ENCODE assay signal across 8 cellular contexts in the genomic region with DNA sequence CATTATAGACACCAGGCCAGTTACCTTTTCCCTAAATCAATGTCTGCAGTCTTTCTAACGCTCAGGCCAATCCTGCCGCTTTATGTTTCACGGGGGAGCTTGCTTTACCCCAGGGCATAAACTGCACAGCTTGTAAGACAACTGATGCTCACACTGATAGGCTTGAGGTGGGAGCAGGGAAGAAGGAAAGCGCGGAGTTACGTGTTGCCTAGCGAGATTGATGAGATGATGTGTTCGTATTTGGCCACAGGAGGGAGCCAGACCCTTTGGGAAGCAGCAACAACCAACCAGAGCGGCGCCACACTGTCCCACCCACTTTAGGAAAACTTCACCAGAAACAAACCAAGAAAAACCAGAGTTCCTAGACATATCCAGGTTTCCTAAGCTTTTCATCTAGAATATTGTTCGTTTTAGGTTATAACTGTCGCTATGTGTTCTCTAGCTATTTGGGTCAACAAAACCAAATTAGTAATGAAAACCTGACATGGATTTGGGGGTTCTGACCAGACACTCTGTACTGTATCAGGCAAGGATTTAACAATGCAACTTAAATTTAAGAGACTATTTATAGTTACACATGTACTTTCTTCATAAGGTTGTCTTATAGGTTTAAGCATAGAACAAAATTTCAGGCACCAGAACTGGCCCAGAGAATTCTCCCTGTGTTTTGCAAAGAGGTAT. TPM values are rescaled to one million over a fixed set of nuclear protein-coding genes. Genes with fewer than 3 reads are reported as not detected.
DNase-seq lines count a peak whose midpoint lies in the region; ATAC-seq and TF ChIP-seq lines count a peak whose summit lies in the region.

No MANE protein-coding gene starts in this region.

- no peaks in the 10 kb centered on the region for H3K36me3 Mint-ChIP-seq in T-helper 17 cell (ENCODE audit: low read depth)

- H3K27me3 Mint-ChIP-seq in T-helper 17 cell: no peaks in the 10 kb centered on the region

- 2% methylated on average over 12 of the region's 12 CpGs for WGBS in right cardiac atrium

- TF ChIP-seq POLR2A in gastrocnemius medialis (IDR thresholded peaks at IDR 0.05): no peak

- no peaks in the 10 kb centered on the region for H3K9me3 ChIP-seq in T-helper 17 cell (ENCODE audit: control insufficient read depth, low read length, poor library complexity, severe bottlenecking)
- no peaks in the 10 kb centered on the region for H3K9me3 ChIP-seq in right cardiac atrium (ENCODE audit: control insufficient read depth, low read length)
- H3K9me3 ChIP-seq in gastrocnemius medialis: no peaks in the 10 kb centered on the region

- no peaks in the 10 kb centered on the region for H3K27me3 ChIP-seq in right cardiac atrium (ENCODE audit: control insufficient read depth, insufficient read depth)
- no peaks in the 10 kb centered on the region for H3K27me3 ChIP-seq in gastrocnemius medialis

- peak; percentile 78 for TF ChIP-seq CTCF in GM12875 (IDR thresholded peaks at IDR 0.05; ENCODE audit: borderline replicate concordance, insufficient read depth, low read depth, low read length)
- peak; percentile 60 to 86 (median 81) for TF ChIP-seq CTCF in gastrocnemius medialis (IDR thresholded peaks at IDR 0.05 in 4 of 5, conservative IDR thresholded peaks at IDR 0.05 in 1 of 5)

- intact Hi-C loops in right cardiac atrium (cut with DNase I) (loop anchor here in 3 of 4 donors (5.0 kb wide), 1 partner anchor 94 kb away; no protein-coding TSS in a partner anchor), gastrocnemius medialis (cut with DNase I; ENCODE audit: low total_unique reads) (loop anchor here (1.0 to 10.0 kb wide), 2 partner anchors 94 to 868 kb away; no protein-coding TSS in a partner anchor)

- H3K27ac Mint-ChIP-seq in T-helper 17 cell: no peak overlapping the region

- H3K4me1 ChIP-seq in right cardiac atrium (ENCODE audit: control insufficient read depth, insufficient read depth, low read length): no peaks in the 10 kb centered on the region
- H3K4me1 ChIP-seq in gastrocnemius medialis: peaks cover 4 to 8% of the 10 kb centered on the region in 2 donors

- in situ Hi-C loops in gastrocnemius medialis (cut with MboI; ENCODE audit: low sequenced_read_pairs in 4 of 4): loop anchor here in 2 of 4 donors (5.0 to 25.0 kb wide), 3 partner anchors 89 to 439 kb away; no protein-coding TSS in a partner anchor

- no peak overlapping the region for H3K27ac ChIP-seq in right cardiac atrium (ENCODE audit: low read length)
- H3K27ac ChIP-seq in gastrocnemius medialis: no peak overlapping the region

- ATAC-seq in HG02759 (IDR thresholded peaks at IDR 0.05; ENCODE audit: unreplicated experiment) (peak; percentile 92), T-helper 17 cell (peak; percentile 92), right cardiac atrium (peak; percentile 97 to 98), gastrocnemius medialis (peak; percentile 96 to 99), HG02623 (IDR thresholded peaks at IDR 0.05; ENCODE audit: unreplicated experiment) (no peak)

- no peaks in the 10 kb centered on the region for H3K36me3 ChIP-seq in gastrocnemius medialis

- peak overlapping the region; percentile 57 for H3K4me3 Mint-ChIP-seq in T-helper 17 cell

- H3K4me1 Mint-ChIP-seq in T-helper 17 cell: peaks cover 14% of the 10 kb centered on the region

- DNase-seq in NCI-H146 treated with DMSO at 0.1 percent for 48 hours (lab: John Stamatoyannopoulos, UW; ENCODE audit: unreplicated experiment) (peak; percentile 73), T-helper 17 cell (peak; percentile 49 to 53 (median 51)), amygdala (lab: John Stamatoyannopoulos, UW) (peak in 53 of 56 donors; percentile 4 to 87 (median 52)), right cardiac atrium (peak; percentile 75 to 89 (median 82)), gastrocnemius medialis (peak; percentile 65 to 67)

- H3K4me3 ChIP-seq in GM12875 (ENCODE audit: low read depth, low read length) (no peak overlapping the region), right cardiac atrium (ENCODE audit: low read length) (no peak overlapping the region), gastrocnemius medialis (peak overlapping the region in 3 of 4 donors; percentile 4 to 17 (median 6))

RNA-seq across cellular contexts. Expression of gene IL26, which starts 2.4 kb away (rescaled TPM):
- total RNA-seq in T-helper 17 cell (under 1 TPM in 1 of 2 donors, not detected in 1; 0.52 TPM), right cardiac atrium (not detected), gastrocnemius medialis (not detected)
- not detected for polyA plus RNA-seq in right cardiac atrium

RNA-seq across cellular contexts. Expression of gene IL22, which starts 30.2 kb away (rescaled TPM):
- total RNA-seq in T-helper 17 cell (1 to 10 TPM in 1 of 2 donors, under 1 TPM in 1; 0.50 to 5.6 TPM), right cardiac atrium (not detected), gastrocnemius medialis (not detected)
- not detected for polyA plus RNA-seq in right cardiac atrium

Comparison
In these comparisons a context has a peak if more than half of its experiments do, and no peak if none do; other contexts are left out.
1. H3K4me3 ChIP-seq: peak in gastrocnemius medialis (3 of 4); none in GM12875 (single experiment) and right cardiac atrium (single experiment).
2. Peak in every context shown above with its lines, with median percentiles within 50 percentile points of each other: DNase-seq.